1 cellular context compared by ENCODE assay signal in the genomic region with DNA sequence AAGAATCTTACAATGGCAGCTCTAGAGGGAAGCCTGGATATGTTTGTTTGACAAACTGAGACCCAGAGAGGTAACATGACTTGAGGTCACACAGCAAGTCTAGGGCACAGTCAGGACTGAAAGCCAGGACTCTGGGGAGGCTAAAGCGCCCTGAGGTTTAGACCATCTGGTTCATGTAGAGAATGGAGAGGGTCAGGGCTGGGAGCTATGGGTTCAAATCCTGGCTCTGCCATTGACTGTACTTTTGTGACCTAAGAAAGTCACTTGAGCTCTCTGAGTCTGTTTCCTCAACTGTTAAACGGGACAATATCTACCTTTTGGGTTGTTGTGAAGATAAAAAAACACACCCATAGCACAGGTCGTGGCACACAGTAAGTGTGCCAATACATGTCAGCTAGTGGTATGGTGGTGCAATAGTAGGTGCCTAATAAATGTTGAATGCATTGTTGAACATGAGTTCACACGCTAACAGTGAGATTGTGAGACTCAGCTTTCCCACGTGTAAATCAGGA.
A peak's percentile ranks its signal among the peaks of the same experiment; 100 is the strongest.
TF ChIP-seq lines count a peak whose summit lies in the region.

No MANE protein-coding gene starts in this region.

TF ChIP-seq in HepG2, 621 proteins besides CTCF, POLR2A, EP300 and RAD21 (continued from another document and continues in another):
- TF ChIP-seq, protein P1, sequence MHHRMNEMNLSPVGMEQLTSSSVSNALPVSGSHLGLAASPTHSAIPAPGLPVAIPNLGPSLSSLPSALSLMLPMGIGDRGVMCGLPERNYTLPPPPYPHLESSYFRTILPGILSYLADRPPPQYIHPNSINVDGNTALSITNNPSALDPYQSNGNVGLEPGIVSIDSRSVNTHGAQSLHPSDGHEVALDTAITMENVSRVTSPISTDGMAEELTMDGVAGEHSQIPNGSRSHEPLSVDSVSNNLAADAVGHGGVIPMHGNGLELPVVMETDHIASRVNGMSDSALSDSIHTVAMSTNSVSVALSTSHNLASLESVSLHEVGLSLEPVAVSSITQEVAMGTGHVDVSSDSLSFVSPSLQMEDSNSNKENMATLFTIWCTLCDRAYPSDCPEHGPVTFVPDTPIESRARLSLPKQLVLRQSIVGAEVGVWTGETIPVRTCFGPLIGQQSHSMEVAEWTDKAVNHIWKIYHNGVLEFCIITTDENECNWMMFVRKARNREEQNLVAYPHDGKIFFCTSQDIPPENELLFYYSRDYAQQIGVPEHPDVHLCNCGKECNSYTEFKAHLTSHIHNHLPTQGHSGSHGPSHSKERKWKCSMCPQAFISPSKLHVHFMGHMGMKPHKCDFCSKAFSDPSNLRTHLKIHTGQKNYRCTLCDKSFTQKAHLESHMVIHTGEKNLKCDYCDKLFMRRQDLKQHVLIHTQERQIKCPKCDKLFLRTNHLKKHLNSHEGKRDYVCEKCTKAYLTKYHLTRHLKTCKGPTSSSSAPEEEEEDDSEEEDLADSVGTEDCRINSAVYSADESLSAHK (CRISPR knock-in tag; IDR thresholded peaks at IDR 0.05; ENCODE audit: borderline replicate concordance): no peak
- TF ChIP-seq, protein P2, sequence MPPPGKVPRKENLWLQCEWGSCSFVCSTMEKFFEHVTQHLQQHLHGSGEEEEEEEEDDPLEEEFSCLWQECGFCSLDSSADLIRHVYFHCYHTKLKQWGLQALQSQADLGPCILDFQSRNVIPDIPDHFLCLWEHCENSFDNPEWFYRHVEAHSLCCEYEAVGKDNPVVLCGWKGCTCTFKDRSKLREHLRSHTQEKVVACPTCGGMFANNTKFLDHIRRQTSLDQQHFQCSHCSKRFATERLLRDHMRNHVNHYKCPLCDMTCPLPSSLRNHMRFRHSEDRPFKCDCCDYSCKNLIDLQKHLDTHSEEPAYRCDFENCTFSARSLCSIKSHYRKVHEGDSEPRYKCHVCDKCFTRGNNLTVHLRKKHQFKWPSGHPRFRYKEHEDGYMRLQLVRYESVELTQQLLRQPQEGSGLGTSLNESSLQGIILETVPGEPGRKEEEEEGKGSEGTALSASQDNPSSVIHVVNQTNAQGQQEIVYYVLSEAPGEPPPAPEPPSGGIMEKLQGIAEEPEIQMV (CRISPR knock-in tag; IDR thresholded peaks at IDR 0.05; ENCODE audit: low read depth): no peak
- no peak for TF ChIP-seq AGO2 (optimal IDR thresholded peaks at IDR 0.05; ENCODE audit: low read depth, low read length)
- no peak for TF ChIP-seq FOXK1 (CRISPR knock-in tag; IDR thresholded peaks at IDR 0.05; ENCODE audit: borderline replicate concordance, low read depth)
- no peak; the same call in 1 of the 2 replicates for TF ChIP-seq ZFP1 (CRISPR knock-in tag; IDR thresholded peaks at IDR 0.05)
- TF ChIP-seq ZNF383 (CRISPR knock-in tag; IDR thresholded peaks at IDR 0.05; ENCODE audit: borderline replicate concordance): no peak
- no peak for TF ChIP-seq PTBP1 (IDR thresholded peaks at IDR 0.05; ENCODE audit: low read depth, low read length, poor library complexity, severe bottlenecking)
- no peak for TF ChIP-seq ZNF17 (CRISPR knock-in tag; IDR thresholded peaks at IDR 0.05)
- TF ChIP-seq ZNF891 (CRISPR knock-in tag; IDR thresholded peaks at IDR 0.05): no peak
- no peak for TF ChIP-seq KAT2B (IDR thresholded peaks at IDR 0.05; ENCODE audit: borderline replicate concordance, low read depth, low read length)
- TF ChIP-seq, protein P3, sequence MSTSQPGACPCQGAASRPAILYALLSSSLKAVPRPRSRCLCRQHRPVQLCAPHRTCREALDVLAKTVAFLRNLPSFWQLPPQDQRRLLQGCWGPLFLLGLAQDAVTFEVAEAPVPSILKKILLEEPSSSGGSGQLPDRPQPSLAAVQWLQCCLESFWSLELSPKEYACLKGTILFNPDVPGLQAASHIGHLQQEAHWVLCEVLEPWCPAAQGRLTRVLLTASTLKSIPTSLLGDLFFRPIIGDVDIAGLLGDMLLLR (CRISPR knock-in tag; IDR thresholded peaks at IDR 0.05): 0 out of 2 replicates have a peak, but pooled peaks have one; percentile 49
- TF ChIP-seq KLF9 (CRISPR knock-in tag; IDR thresholded peaks at IDR 0.05; ENCODE audit: low read depth): no peak
- no peak for TF ChIP-seq ZNF235 (CRISPR knock-in tag; IDR thresholded peaks at IDR 0.05; ENCODE audit: borderline replicate concordance)
- TF ChIP-seq NCOA5 (CRISPR knock-in tag; IDR thresholded peaks at IDR 0.05): no peak
- TF ChIP-seq ETS1 (CRISPR knock-in tag; IDR thresholded peaks at IDR 0.05): no peak
- no peak for TF ChIP-seq NR2F6 (IDR thresholded peaks at IDR 0.05)
- no peak for TF ChIP-seq NR2F6 (CRISPR knock-in tag; IDR thresholded peaks at IDR 0.05)
- TF ChIP-seq STAT5B (CRISPR knock-in tag; IDR thresholded peaks at IDR 0.05): no peak
- no peak for TF ChIP-seq RBFOX2 (IDR thresholded peaks at IDR 0.05; ENCODE audit: low read depth, low read length)
- TF ChIP-seq CREB1 (IDR thresholded peaks at IDR 0.05): no peak
- TF ChIP-seq CREB1 (CRISPR knock-in tag; IDR thresholded peaks at IDR 0.05): no peak
- TF ChIP-seq THAP9 (CRISPR knock-in tag; IDR thresholded peaks at IDR 0.05; ENCODE audit: borderline replicate concordance): 0 out of 2 replicates have a peak, but pooled peaks have one; percentile 10
- TF ChIP-seq TMF1 (CRISPR knock-in tag; IDR thresholded peaks at IDR 0.05; ENCODE audit: low read depth): no peak
- TF ChIP-seq ELF3 (CRISPR knock-in tag; IDR thresholded peaks at IDR 0.05): no peak
- TF ChIP-seq TBX3 (IDR thresholded peaks at IDR 0.05; ENCODE audit: borderline replicate concordance): no peak
- TF ChIP-seq TP53 (CRISPR knock-in tag; conservative IDR thresholded peaks at IDR 0.05): no peak
- no peak for TF ChIP-seq DPF2 (CRISPR knock-in tag; IDR thresholded peaks at IDR 0.05; ENCODE audit: borderline replicate concordance, low read depth)
- no peak for TF ChIP-seq AGO1 (IDR thresholded peaks at IDR 0.05; ENCODE audit: low read depth, low read length, poor library complexity, severe bottlenecking)
- no peak for TF ChIP-seq ZMAT3 (CRISPR knock-in tag; conservative IDR thresholded peaks at IDR 0.05)
- TF ChIP-seq MXI1 (IDR thresholded peaks at IDR 0.05; ENCODE audit: borderline replicate concordance, low read depth, low read length): no peak
- no peak for TF ChIP-seq NCOR1 (IDR thresholded peaks at IDR 0.05; ENCODE audit: borderline replicate concordance, low read length)
- no peak for TF ChIP-seq ZKSCAN5 (CRISPR knock-in tag; IDR thresholded peaks at IDR 0.05)
- TF ChIP-seq GZF1 (CRISPR knock-in tag; IDR thresholded peaks at IDR 0.05): no peak; the same call in 1 of the 2 replicates
- no peak for TF ChIP-seq TOPORS (CRISPR knock-in tag; IDR thresholded peaks at IDR 0.05)
- TF ChIP-seq ZNF816 (CRISPR knock-in tag; IDR thresholded peaks at IDR 0.05; ENCODE audit: borderline replicate concordance): no peak; the same call in 1 of the 2 replicates
- no peak for TF ChIP-seq MIER3 (CRISPR knock-in tag; IDR thresholded peaks at IDR 0.05; ENCODE audit: borderline replicate concordance)
- no peak for TF ChIP-seq TCF12 (IDR thresholded peaks at IDR 0.05)
- no peak for TF ChIP-seq TCF12 (CRISPR knock-in tag; IDR thresholded peaks at IDR 0.05)
- TF ChIP-seq ZNF274 (CRISPR knock-in tag; IDR thresholded peaks at IDR 0.05): no peak
- TF ChIP-seq, protein P4, sequence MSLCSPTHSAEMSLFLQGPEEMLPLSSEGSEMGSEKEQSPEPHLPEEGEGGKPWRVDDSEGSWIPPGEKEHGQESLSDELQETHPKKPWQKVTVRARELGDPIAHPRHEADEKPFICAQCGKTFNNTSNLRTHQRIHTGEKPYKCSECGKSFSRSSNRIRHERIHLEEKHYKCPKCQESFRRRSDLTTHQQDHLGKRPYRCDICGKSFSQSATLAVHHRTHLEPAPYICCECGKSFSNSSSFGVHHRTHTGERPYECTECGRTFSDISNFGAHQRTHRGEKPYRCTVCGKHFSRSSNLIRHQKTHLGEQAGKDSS (CRISPR knock-in tag; IDR thresholded peaks at IDR 0.05; ENCODE audit: borderline replicate concordance, low read depth): peak; percentile 52; the same call in 1 of the 2 replicates
- TF ChIP-seq MED13 (CRISPR knock-in tag; IDR thresholded peaks at IDR 0.05): no peak
- TF ChIP-seq ZNF776 (CRISPR knock-in tag; IDR thresholded peaks at IDR 0.05): peak; percentile 70; the same call in 1 of the 2 replicates
- no peak; the same call in 1 of the 2 replicates for TF ChIP-seq POGZ (CRISPR knock-in tag; IDR thresholded peaks at IDR 0.05)
- no peak for TF ChIP-seq SP5 (CRISPR knock-in tag; IDR thresholded peaks at IDR 0.05; ENCODE audit: borderline replicate concordance, low read depth)
- TF ChIP-seq MLLT10 (CRISPR knock-in tag; IDR thresholded peaks at IDR 0.05): no peak
- TF ChIP-seq ZNF33A (CRISPR knock-in tag; IDR thresholded peaks at IDR 0.05; ENCODE audit: borderline replicate concordance): no peak; the same call in 1 of the 2 replicates
- no peak for TF ChIP-seq GPN1 (CRISPR knock-in tag; IDR thresholded peaks at IDR 0.05; ENCODE audit: borderline replicate concordance)
- TF ChIP-seq KDM2A (CRISPR knock-in tag; IDR thresholded peaks at IDR 0.05; ENCODE audit: borderline replicate concordance, low read depth): no peak; the same call in none of the 2 replicates
- no peak for TF ChIP-seq TAF15 (IDR thresholded peaks at IDR 0.05; ENCODE audit: low read depth, low read length, poor library complexity, severe bottlenecking)
- no peak for TF ChIP-seq RFXAP (CRISPR knock-in tag; IDR thresholded peaks at IDR 0.05; ENCODE audit: borderline replicate concordance)
- TF ChIP-seq, protein P5, sequence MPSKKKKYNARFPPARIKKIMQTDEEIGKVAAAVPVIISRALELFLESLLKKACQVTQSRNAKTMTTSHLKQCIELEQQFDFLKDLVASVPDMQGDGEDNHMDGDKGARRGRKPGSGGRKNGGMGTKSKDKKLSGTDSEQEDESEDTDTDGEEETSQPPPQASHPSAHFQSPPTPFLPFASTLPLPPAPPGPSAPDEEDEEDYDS (CRISPR knock-in tag; IDR thresholded peaks at IDR 0.05): no peak; the same call in 1 of the 2 replicates
- no peak; the same call in 1 of the 2 replicates for TF ChIP-seq ZSCAN12 (CRISPR knock-in tag; IDR thresholded peaks at IDR 0.05)
- TF ChIP-seq ZNF570 (CRISPR knock-in tag; IDR thresholded peaks at IDR 0.05; ENCODE audit: borderline replicate concordance): peak; percentile 40; the same call in 1 of the 2 replicates
